In the genomic region with DNA sequence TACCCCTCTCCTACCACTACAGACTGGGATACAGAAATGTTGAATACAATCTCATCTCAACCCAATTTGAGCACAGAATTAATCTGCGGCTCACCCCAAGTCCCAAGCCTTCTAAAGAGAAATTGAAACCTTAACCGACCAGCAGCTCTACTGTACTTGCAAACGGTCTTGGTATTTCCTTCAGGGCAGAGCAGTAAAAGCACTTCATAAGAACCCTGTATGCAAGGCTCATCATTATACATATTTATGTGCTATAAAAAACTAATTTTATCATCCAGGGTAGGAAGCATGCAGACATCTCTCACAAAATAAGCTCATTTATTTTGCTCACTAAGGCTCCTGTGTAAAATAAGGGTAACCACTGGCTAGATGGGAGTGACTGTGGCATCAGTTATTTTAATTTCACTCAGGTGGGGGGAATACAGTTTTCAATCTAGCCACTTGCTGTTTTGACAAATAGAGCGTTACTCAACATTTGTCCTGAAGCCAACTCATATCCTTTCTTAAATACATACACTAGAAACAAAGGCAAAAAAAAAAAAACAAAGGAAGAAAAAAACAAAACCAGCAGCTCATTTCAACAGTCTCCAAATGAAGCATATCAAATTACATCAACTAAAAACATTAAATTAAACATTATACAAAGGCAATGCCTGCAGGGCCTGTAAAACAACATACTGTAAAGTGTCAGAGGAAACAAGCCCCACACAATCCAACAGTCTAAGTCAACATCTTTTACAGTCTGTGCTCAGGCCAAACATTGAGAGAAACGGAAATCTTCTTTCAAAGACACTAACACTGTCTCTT, we compare ENCODE assay signal across 9 cellular contexts.
DNase-seq lines count a peak whose midpoint lies in the region; TF ChIP-seq lines count a peak whose summit lies in the region.
"Had no signal": no experiment of that assay in that cellular context is flagged by ENCODE, and none has a peak within 500 bp of the region (broad histone marks: within the 10 kb centered on the region; RNA-seq: fewer than 3 reads in every experiment).

No MANE protein-coding gene starts in this region.

- no peaks in the 10 kb centered on the region for H3K9me3 Mint-ChIP-seq in Calu3 (ENCODE audit: low read depth, unreplicated experiment)

- H3K27me3 ChIP-seq in BE2C = no peaks in the 10 kb centered on the region

- no peak overlapping the region for H3K4me3 Mint-ChIP-seq in Calu3 (ENCODE audit: low read depth, unreplicated experiment)

- TF ChIP-seq CTCF in Calu3 (IDR thresholded peaks at IDR 0.05; ENCODE audit: unreplicated experiment) (no peak), astrocyte of the cerebellum (IDR thresholded peaks at IDR 0.05; ENCODE audit: low read depth, low read length, missing control alignments) (no peak), BE2C (IDR thresholded peaks at IDR 0.05; ENCODE audit: low read depth, low read length) (no peak)

- H3K4me1 Mint-ChIP-seq in Calu3 (ENCODE audit: low read depth, unreplicated experiment) = peaks cover 43% of the 10 kb centered on the region

- H3K4me3 ChIP-seq in astrocyte of the cerebellum (ENCODE audit: low read depth, low read length) = no peak overlapping the region
- H3K4me3 ChIP-seq in BE2C (ENCODE audit: low read depth, low read length) = no peak overlapping the region

- in situ Hi-C loops in astrocyte of the cerebellum (cut with HindIII; ENCODE audit: low sequenced_read_pairs) = no loop called here

- H3K36me3 ChIP-seq in BE2C = no peaks in the 10 kb centered on the region; the same call in 1 of the 2 replicates

- CTCF ChIA-PET in Calu3 (lab: Charles Lee) = interaction anchor here (0.6 to 1.2 kb wide), 5 partner anchors 11 to 274 kb away, joined by 3 to 4 read pairs (median 3); no protein-coding TSS in a partner anchor

- intact Hi-C loops in Calu3 (cut with micrococcal nuclease; ENCODE audit: unreplicated experiment) = loop anchor here (2.0 kb wide), 1 partner anchor 20 kb away; no protein-coding TSS in a partner anchor

- H3K4me1 ChIP-seq in BE2C = no peaks in the 10 kb centered on the region

- peak overlapping the region; percentile 47 for H3K27ac Mint-ChIP-seq in Calu3 (ENCODE audit: unreplicated experiment)

- no peaks in the 10 kb centered on the region for H3K9me3 ChIP-seq in BE2C

- H3K27me3 Mint-ChIP-seq in Calu3 (ENCODE audit: unreplicated experiment) = no peaks in the 10 kb centered on the region

- DNase-seq in Calu3 (no peak), NCI-H1417 treated with DMSO at 0.1 percent for 48 hours (lab: John Stamatoyannopoulos, UW) (peak; percentile 77), astrocyte of the cerebellum (ENCODE audit: low read depth) (peak; percentile 22), lung microvascular endothelial cell (ENCODE audit: low read depth in 2 of 2) (peak; percentile 43 to 67), BE2C (no peak), NCI-H524 treated with DMSO at 0.1 percent for 48 hours (lab: John Stamatoyannopoulos, UW) (no peak), amygdala (lab: John Stamatoyannopoulos, UW) (no peak)
- no peak for DNase-seq in activated CD4-positive, CD25-positive, alpha-beta regulatory T cell (lab: John Stamatoyannopoulos, UW)
- DNase-seq: stimulated activated CD8-positive, alpha-beta memory T cell treated with anti-CD3 and anti-CD28 coated beads, Interleukin-4, amount 100 ng/mL, for 48 hours had no signal

- H3K36me3 Mint-ChIP-seq in Calu3 (ENCODE audit: insufficient read depth, unreplicated experiment) = no peaks in the 10 kb centered on the region

- BruUV-seq in Calu3 (replicated peaks; lab: Mats Ljungman, UMichigan) = no TSS peak

Comparison
In these comparisons a context has a peak if more than half of its experiments do, and no peak if none do; other contexts are left out.
1. DNase-seq: peak in NCI-H1417 treated with DMSO at 0.1 percent for 48 hours (single experiment), astrocyte of the cerebellum (single experiment) and lung microvascular endothelial cell (2 of 2); none in Calu3 (single experiment), BE2C (single experiment), NCI-H524 treated with DMSO at 0.1 percent for 48 hours (single experiment), amygdala (0 of 56) and activated CD4-positive, CD25-positive, alpha-beta regulatory T cell (0 of 4).